In the genomic region with DNA sequence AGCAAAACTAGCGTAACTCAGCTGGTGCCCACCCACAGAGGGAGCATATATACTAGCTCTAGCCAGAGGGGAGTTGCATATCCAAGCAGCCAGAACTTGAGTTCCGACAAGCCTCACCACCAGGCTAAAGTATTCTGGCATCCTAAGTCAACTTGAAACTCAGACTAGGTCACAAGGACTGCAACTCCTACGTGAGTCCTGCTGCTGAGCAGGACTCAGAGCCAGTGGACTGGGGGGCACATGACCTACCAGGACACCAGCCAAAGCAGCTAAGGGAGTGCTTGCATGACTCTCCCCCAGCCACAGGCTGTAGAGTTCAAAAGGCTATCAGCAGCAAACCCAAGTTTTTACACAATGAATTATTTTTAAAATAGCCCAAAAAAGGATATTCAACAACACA, we compare ENCODE assay signal across 1 cellular context.
TF ChIP-seq lines count a peak whose summit lies in the region.

No MANE protein-coding gene starts in this region.

TF ChIP-seq in IMR-90, 13 proteins besides CTCF, POLR2A, EP300 and RAD21 (continued from another document):
- TF ChIP-seq MAZ (IDR thresholded peaks at IDR 0.05; ENCODE audit: borderline replicate concordance, low read depth, low read length), result no peak
- TF ChIP-seq RCOR1 (IDR thresholded peaks at IDR 0.05; ENCODE audit: insufficient replicate concordance, low read length), result no peak
